ENCODE assay signal across 8 cellular contexts in genomic region chr7:22501336-22501735, GRCh38. TPM values are rescaled to one million over a fixed set of nuclear protein-coding genes. Genes with fewer than 3 reads are reported as not detected.
DNase-seq lines count a peak whose midpoint lies in the region; ATAC-seq and TF ChIP-seq lines count a peak whose summit lies in the region.
"Not testable (repeated sequence)": the region's sequence is repeated elsewhere in the genome, so short reads cannot be mapped to it uniquely, and the experiment has no call there.

No MANE protein-coding gene starts in this region.

- not testable (repeated sequence) for H3K27me3 ChIP-seq in CD4-positive, CD25-positive, alpha-beta regulatory T cell (ENCODE audit: control insufficient read depth, insufficient read depth, low read length); GM23248 (replicated peaks; ENCODE audit: insufficient read depth); gastrocnemius medialis

- intact Hi-C loops in gastrocnemius medialis (cut with DNase I; ENCODE audit: low total_unique reads) = not testable (repeated sequence)

- peak; percentile 24; the same call in 1 of the 2 replicates for TF ChIP-seq CTCF in WTC11 (IDR thresholded peaks at IDR 0.05)
- peak; percentile 30 for TF ChIP-seq CTCF in epithelial cell of esophagus (IDR thresholded peaks at IDR 0.05; ENCODE audit: insufficient read depth, low read depth, low read length, missing control alignments)
- TF ChIP-seq CTCF in gastrocnemius medialis (IDR thresholded peaks at IDR 0.05 in 4 of 5, conservative IDR thresholded peaks at IDR 0.05 in 1 of 5) = peak in 2 of 5 experiments; percentile 25 to 38

- not testable (repeated sequence) for H3K9ac ChIP-seq in GM23248

- not testable (repeated sequence) for ATAC-seq in CD4-positive, CD25-positive, alpha-beta regulatory T cell (ENCODE audit: low read depth in 2 of 2); WTC11
- peak; percentile 61 for ATAC-seq in left lobe of liver
- peak; percentile 46 to 51 for ATAC-seq in gastrocnemius medialis

- H4K20me1 ChIP-seq in GM23248 (ENCODE audit: insufficient read depth) = not testable (repeated sequence)

- not testable (repeated sequence) for H3K36me3 ChIP-seq in CD4-positive, CD25-positive, alpha-beta regulatory T cell (ENCODE audit: control insufficient read depth, insufficient read depth, low read length); GM23248 (ENCODE audit: low read depth); gastrocnemius medialis

- not testable (repeated sequence) for H3K9me2 ChIP-seq in GM23248 (ENCODE audit: insufficient read depth)

- not testable (repeated sequence) for H3K9me3 Mint-ChIP-seq in CD4-positive, CD25-positive, alpha-beta regulatory T cell; WTC11

- H3K4me1 ChIP-seq in CD4-positive, CD25-positive, alpha-beta regulatory T cell (ENCODE audit: control insufficient read depth, insufficient read depth, low read length, poor library complexity, severe bottlenecking); gastrocnemius medialis: not testable (repeated sequence)
- H3K4me1 ChIP-seq in GM23248 (ENCODE audit: insufficient read depth) = peaks cover 18% of the 10 kb centered on the region

- peak in 2 of 3 donors; percentile 10 to 27 for DNase-seq in CD4-positive, CD25-positive, alpha-beta regulatory T cell
- DNase-seq in GM23248 = peak; percentile 64
- DNase-seq in NCI-H1092 treated with DMSO at 0.1 percent for 48 hours (lab: John Stamatoyannopoulos, UW) = peak; percentile 59
- DNase-seq in NCI-H82 (lab: John Stamatoyannopoulos, UW) = peak; percentile 66
- not testable (repeated sequence) for DNase-seq in WTC11 (ENCODE audit: low spot score); left lobe of liver (ENCODE audit: low spot score); gastrocnemius medialis
- DNase-seq in epithelial cell of esophagus (ENCODE audit: low read depth) = peak; percentile 48

- not testable (repeated sequence) for TF ChIP-seq POLR2A in gastrocnemius medialis (IDR thresholded peaks at IDR 0.05)

- CTCF ChIA-PET in WTC11 (lab: Charles Lee) = interaction anchor here (3.1 kb wide), 1 partner anchor 391 kb away, joined by 17 read pairs; no protein-coding TSS in a partner anchor

- not testable (repeated sequence) for H3K27ac Mint-ChIP-seq in CD4-positive, CD25-positive, alpha-beta regulatory T cell
- H3K27ac Mint-ChIP-seq in WTC11 = peak overlapping the region; percentile 65; the same call in 1 of the 2 replicates

- not testable (repeated sequence) for H3K79me2 ChIP-seq in GM23248 (ENCODE audit: insufficient read depth)

- H3K4me3 Mint-ChIP-seq in CD4-positive, CD25-positive, alpha-beta regulatory T cell = peak overlapping the region in 1 of 4 donors; percentile 7
- H3K4me3 Mint-ChIP-seq in WTC11 = not testable (repeated sequence)

- not testable (repeated sequence) for H3F3A ChIP-seq in GM23248 (ENCODE audit: insufficient read depth)

- H2AFZ ChIP-seq in GM23248 = not testable (repeated sequence)

- 17 to 18% methylated on average over 4 of the region's 4 CpGs for WGBS in GM23248 (ENCODE audit: low coverage in 1 of 2, low lambda C conversion rate in 2 of 2, missing lambda C conversion rate in 2 of 2), 2 experiments

- H3K4me1 Mint-ChIP-seq in CD4-positive, CD25-positive, alpha-beta regulatory T cell = not testable (repeated sequence)
- H3K4me1 Mint-ChIP-seq in WTC11 = peaks cover 26% of the 10 kb centered on the region

- not testable (repeated sequence) for H3K4me2 ChIP-seq in GM23248 (ENCODE audit: unreplicated experiment)

- not testable (repeated sequence) for H3K27ac ChIP-seq in CD4-positive, CD25-positive, alpha-beta regulatory T cell (ENCODE audit: insufficient read depth, low read length, poor library complexity, severe bottlenecking); GM23248; gastrocnemius medialis

- in situ Hi-C loops in GM23248 (cut with MboI); gastrocnemius medialis (cut with MboI; ENCODE audit: low sequenced_read_pairs in 4 of 4): not testable (repeated sequence)

- POLR2A ChIA-PET in WTC11 (lab: Charles Lee) = not testable (repeated sequence)

- H3K4me3 ChIP-seq in CD4-positive, CD25-positive, alpha-beta regulatory T cell (ENCODE audit: low read depth, low read length); GM23248; epithelial cell of esophagus (ENCODE audit: low read length); gastrocnemius medialis: not testable (repeated sequence)

- not testable (repeated sequence) for H3K9me3 ChIP-seq in CD4-positive, CD25-positive, alpha-beta regulatory T cell (ENCODE audit: control insufficient read depth in 2 of 2, low read length in 2 of 2); GM23248 (ENCODE audit: low read depth); gastrocnemius medialis

- H3K36me3 Mint-ChIP-seq in CD4-positive, CD25-positive, alpha-beta regulatory T cell; WTC11: not testable (repeated sequence)

- H3K27me3 Mint-ChIP-seq in CD4-positive, CD25-positive, alpha-beta regulatory T cell = peaks cover 24% of the 10 kb centered on the region
- peaks cover 19% of the 10 kb centered on the region for H3K27me3 Mint-ChIP-seq in WTC11 (ENCODE audit: low read depth)

RNA-seq across cellular contexts. Expression of gene STEAP1B, which starts 1.3 kb away (rescaled TPM):
- total RNA-seq in CD4-positive, CD25-positive, alpha-beta regulatory T cell = not detected
- not detected for polyA plus RNA-seq in CD4-positive, CD25-positive, alpha-beta regulatory T cell
- 31.6 and 45.1 TPM in 2 replicates for total RNA-seq in GM23248 (2014; rRNA removed; shearing (Covaris generic))
- 24.9 and 27.7 TPM in 2 replicates for polyA plus RNA-seq in GM23248 (2016; fragmentation: Nextera tagmentation; extraction: Ambion mirVana)
- total RNA-seq in WTC11 (2021) = 5.4 to 6.3 TPM (median 5.5 TPM) in 3 replicates
- total RNA-seq in left lobe of liver = not detected
- 1 to 10 TPM in 1 of 4 donors, under 1 TPM in 3; 0.60 to 1.7 (median 0.74) TPM for total RNA-seq in gastrocnemius medialis
